ENCODE assay signal across 1 cellular context in genomic region chr12:106135781-106136180, GRCh38.
TF ChIP-seq lines count a peak whose summit lies in the region.

No MANE protein-coding gene starts in this region.

TF ChIP-seq in GM23338, 12 proteins besides CTCF, POLR2A, EP300 and RAD21 (continued from another document):
- TF ChIP-seq ZNF462 (CRISPR knock-in tag; IDR thresholded peaks at IDR 0.05) (no peak), REST (IDR thresholded peaks at IDR 0.05; ENCODE audit: unreplicated experiment) (no peak)
